In genomic region chrX:153400146-153401132, GRCh38 we compare ENCODE assay signal across 8 cellular contexts. TPM values are rescaled to one million over a fixed set of nuclear protein-coding genes. Genes with fewer than 3 reads are reported as not detected.
A peak's percentile ranks its signal among the peaks of the same experiment; 100 is the strongest.
DNase-seq lines count a peak whose midpoint lies in the region; ATAC-seq and TF ChIP-seq lines count a peak whose summit lies in the region.

No MANE protein-coding gene starts in this region.

- CTCF ChIA-PET in PC-9 (lab: Charles Lee), result no interaction called here

- DNase-seq in AG08396 (ENCODE audit: low spot score) (peak; percentile 79), PC-9 (peak in 1 of 2 experiments; percentile 16), hepatocyte (ENCODE audit: low spot score) (no peak), uterus (no peak), dedifferentiated amniotic fluid mesenchymal stem cell (ENCODE audit: extremely low spot score) (no peak)
- peak; percentile 37 for DNase-seq in activated T-helper 2 cell treated with anti-CD3 and anti-CD28 coated beads, Interferon-gamma antibody, Interleukin-2, Interleukin-4, amounts not matched to agents 10 μg/mL and 5 μg/mL and 100 μg/mL, durations not matched to agents 14 hours and 24 hours and 36 hours (ENCODE audit: low spot score)
- DNase-seq in stimulated activated CD8-positive, alpha-beta memory T cell treated with anti-CD3 and anti-CD28 coated beads, Interleukin-15, amount 100 ng/mL, for 24 hours (ENCODE audit: low read depth), result peak; percentile 7

- H3K4me1 Mint-ChIP-seq in activated T-helper 2 cell treated with anti-CD3 and anti-CD28 coated beads, Interferon-gamma antibody, Interleukin-2, Interleukin-4, amounts not matched to agents 10 μg/mL and 5 μg/mL and 100 μg/mL, durations not matched to agents 14 hours and 24 hours and 36 hours (ENCODE audit: low read depth), result peaks cover under 1% of the 10 kb centered on the region

- H3K36me3 ChIP-seq in PC-9 (ENCODE audit: low read depth), result no peaks in the 10 kb centered on the region
- H3K36me3 ChIP-seq in hepatocyte (replicated peaks; ENCODE audit: insufficient read depth, low read depth), result no peaks in the 10 kb centered on the region
- no peaks in the 10 kb centered on the region for H3K36me3 ChIP-seq in uterus

- 67% methylated on average over 31 of the region's 60 CpGs for WGBS in hepatocyte (ENCODE audit: low lambda C conversion rate, missing lambda C conversion rate)

- H3K4me1 ChIP-seq in PC-9 (replicated peaks; ENCODE audit: insufficient read depth), result no peaks in the 10 kb centered on the region
- H3K4me1 ChIP-seq in hepatocyte (ENCODE audit: insufficient read depth), result no peaks in the 10 kb centered on the region
- no peaks in the 10 kb centered on the region for H3K4me1 ChIP-seq in uterus

- POLR2A ChIA-PET in PC-9 (lab: Charles Lee; ENCODE audit: unreplicated experiment), result no interaction called here

- BruUV-seq in PC-9 (replicated peaks; lab: Mats Ljungman, UMichigan), result no TSS peak

- no peaks in the 10 kb centered on the region for H3K9me3 ChIP-seq in PC-9 (ENCODE audit: insufficient read depth, low read depth)
- no peaks in the 10 kb centered on the region for H3K9me3 ChIP-seq in hepatocyte (ENCODE audit: low read depth)
- H3K9me3 ChIP-seq in uterus, result no peaks in the 10 kb centered on the region

- intact Hi-C loops in PC-9 (cut with micrococcal nuclease; ENCODE audit: unreplicated experiment) (no loop called here), uterus (cut with DNase I; ENCODE audit: low total_unique reads) (no loop called here)
- intact Hi-C loops in activated T-helper 2 cell treated with anti-CD3 and anti-CD28 coated beads, Interferon-gamma antibody, Interleukin-2, Interleukin-4, amounts not matched to agents 10 μg/mL and 5 μg/mL and 100 μg/mL, durations not matched to agents 14 hours and 24 hours and 36 hours (cut with micrococcal nuclease), result no loop called here

- no peaks in the 10 kb centered on the region for H3K9me3 Mint-ChIP-seq in activated T-helper 2 cell treated with anti-CD3 and anti-CD28 coated beads, Interferon-gamma antibody, Interleukin-2, Interleukin-4, amounts not matched to agents 10 μg/mL and 5 μg/mL and 100 μg/mL, durations not matched to agents 14 hours and 24 hours and 36 hours

- H2AFZ ChIP-seq in PC-9 (no peak overlapping the region), hepatocyte (no peak overlapping the region)

- H3K79me2 ChIP-seq in PC-9 (ENCODE audit: low read depth) (no peaks in the 10 kb centered on the region), hepatocyte (no peaks in the 10 kb centered on the region)

- H3K4me2 ChIP-seq in PC-9 (no peak overlapping the region), hepatocyte (no peak overlapping the region)

- no peaks in the 10 kb centered on the region for H3F3A ChIP-seq in PC-9 (ENCODE audit: insufficient read depth, low read depth)

- H3K27me3 Mint-ChIP-seq in activated T-helper 2 cell treated with anti-CD3 and anti-CD28 coated beads, Interferon-gamma antibody, Interleukin-2, Interleukin-4, amounts not matched to agents 10 μg/mL and 5 μg/mL and 100 μg/mL, durations not matched to agents 14 hours and 24 hours and 36 hours (ENCODE audit: low read depth), result peaks cover 6% of the 10 kb centered on the region

- H3K27ac ChIP-seq in PC-9, result no peak overlapping the region
- H3K27ac ChIP-seq in hepatocyte, result no peak overlapping the region
- H3K27ac ChIP-seq in uterus, result no peak overlapping the region

- H3K4me3 ChIP-seq in PC-9 (no peak overlapping the region), hepatocyte (no peak overlapping the region), uterus (no peak overlapping the region)

- H4K20me1 ChIP-seq in PC-9 (ENCODE audit: insufficient read depth) (no peaks in the 10 kb centered on the region), hepatocyte (ENCODE audit: insufficient read depth, poor library complexity, severe bottlenecking) (no peaks in the 10 kb centered on the region)

- H3K36me3 Mint-ChIP-seq in activated T-helper 2 cell treated with anti-CD3 and anti-CD28 coated beads, Interferon-gamma antibody, Interleukin-2, Interleukin-4, amounts not matched to agents 10 μg/mL and 5 μg/mL and 100 μg/mL, durations not matched to agents 14 hours and 24 hours and 36 hours (ENCODE audit: low read depth), result no peaks in the 10 kb centered on the region

- TF ChIP-seq CTCF in PC-9 (conservative IDR thresholded peaks at IDR 0.05) (peak; percentile 70), hepatocyte (IDR thresholded peaks at IDR 0.05; ENCODE audit: poor library complexity) (peak; percentile 43), uterus (IDR thresholded peaks at IDR 0.05) (peak in 2 of 4 experiments; percentile 28 to 37)

- ATAC-seq in GM21786 (IDR thresholded peaks at IDR 0.05; ENCODE audit: unreplicated experiment), result peak; percentile 80

- no peak for TF ChIP-seq POLR2A in uterus (IDR thresholded peaks at IDR 0.05)

- H3K4me3 Mint-ChIP-seq in activated T-helper 2 cell treated with anti-CD3 and anti-CD28 coated beads, Interferon-gamma antibody, Interleukin-2, Interleukin-4, amounts not matched to agents 10 μg/mL and 5 μg/mL and 100 μg/mL, durations not matched to agents 14 hours and 24 hours and 36 hours (ENCODE audit: low read depth), result no peak overlapping the region

- no peaks in the 10 kb centered on the region for H3K9me2 ChIP-seq in PC-9 (ENCODE audit: insufficient read depth)
- no peaks in the 10 kb centered on the region for H3K9me2 ChIP-seq in hepatocyte (replicated peaks; ENCODE audit: insufficient read depth)

- H3K27me3 ChIP-seq in PC-9 (ENCODE audit: insufficient read depth, low read depth), result peaks cover 60% of the 10 kb centered on the region
- no peaks in the 10 kb centered on the region for H3K27me3 ChIP-seq in hepatocyte
- no peaks in the 10 kb centered on the region for H3K27me3 ChIP-seq in uterus

- no peak overlapping the region for H3K27ac Mint-ChIP-seq in activated T-helper 2 cell treated with anti-CD3 and anti-CD28 coated beads, Interferon-gamma antibody, Interleukin-2, Interleukin-4, amounts not matched to agents 10 μg/mL and 5 μg/mL and 100 μg/mL, durations not matched to agents 14 hours and 24 hours and 36 hours

RNA-seq across cellular contexts. Expression of gene PNMA6E, which starts 0.7 kb away (rescaled TPM):
- total RNA-seq in PC-9 (2021) (not detected in 2 replicates), hepatocyte (not detected in 2 replicates), uterus (not detected)
- not detected in 2 replicates for total RNA-seq in activated T-helper 2 cell treated with anti-CD3 and anti-CD28 coated beads, Interferon-gamma antibody, Interleukin-2, Interleukin-4, amounts not matched to agents 10 μg/mL and 5 μg/mL and 100 μg/mL, durations not matched to agents 14 hours and 24 hours and 36 hours
- polyA plus RNA-seq in hepatocyte, result 0.35 TPM in 1 of 2 replicates, not detected in the other

RNA-seq across cellular contexts. Expression of gene ZFP92, which starts 10.8 kb away (rescaled TPM):
- total RNA-seq in PC-9 (2021) (not detected in 2 replicates), hepatocyte (0.90 and 1.2 TPM in 2 replicates), uterus (1 to 10 TPM in 2 of 4 donors, under 1 TPM in 2; 0.26 to 2.4 (median 0.88) TPM)
- total RNA-seq in activated T-helper 2 cell treated with anti-CD3 and anti-CD28 coated beads, Interferon-gamma antibody, Interleukin-2, Interleukin-4, amounts not matched to agents 10 μg/mL and 5 μg/mL and 100 μg/mL, durations not matched to agents 14 hours and 24 hours and 36 hours, result 1.8 and 2.1 TPM in 2 replicates
- 0.33 and 0.38 TPM in 2 replicates for polyA plus RNA-seq in hepatocyte

RNA-seq across cellular contexts. Expression of gene TREX2, which starts 45.4 kb away (rescaled TPM):
- total RNA-seq in PC-9 (2021), result 2.0 and 2.3 TPM in 2 replicates
- 0.94 and 1.1 TPM in 2 replicates for total RNA-seq in activated T-helper 2 cell treated with anti-CD3 and anti-CD28 coated beads, Interferon-gamma antibody, Interleukin-2, Interleukin-4, amounts not matched to agents 10 μg/mL and 5 μg/mL and 100 μg/mL, durations not matched to agents 14 hours and 24 hours and 36 hours
- total RNA-seq in hepatocyte, result 0.60 and 0.76 TPM in 2 replicates
- polyA plus RNA-seq in hepatocyte, result 0.81 and 1.3 TPM in 2 replicates
- total RNA-seq in uterus, result 1 to 10 TPM in 3 of 4 donors, not detected in 1; 1.4 to 3.2 (median 2.9) TPM

Comparison
In these comparisons a context has a peak if more than half of its experiments do, and no peak if none do; other contexts are left out.
1. DNase-seq: peak in AG08396 (single experiment), activated T-helper 2 cell treated with anti-CD3 and anti-CD28 coated beads, Interferon-gamma antibody, Interleukin-2, Interleukin-4, amounts not matched to agents 10 μg/mL and 5 μg/mL and 100 μg/mL, durations not matched to agents 14 hours and 24 hours and 36 hours (single experiment) and stimulated activated CD8-positive, alpha-beta memory T cell treated with anti-CD3 and anti-CD28 coated beads, Interleukin-15, amount 100 ng/mL, for 24 hours (single experiment); none in hepatocyte (single experiment), uterus (0 of 2) and dedifferentiated amniotic fluid mesenchymal stem cell (single experiment).